ENCODE assay signal across 8 cellular contexts in genomic region chr4:169009281-169010124, GRCh38. TPM values are rescaled to one million over a fixed set of nuclear protein-coding genes. Genes with fewer than 3 reads are reported as not detected.
DNase-seq lines count a peak whose midpoint lies in the region; ATAC-seq and TF ChIP-seq lines count a peak whose summit lies in the region.

No MANE protein-coding gene starts in this region.

- no peaks in the 10 kb centered on the region for H4K20me1 ChIP-seq in PC-3 (ENCODE audit: low read length)

- peak overlapping the region; percentile 98 for H3K27ac ChIP-seq in PC-3 (ENCODE audit: low read length)
- H3K27ac ChIP-seq in suprapubic skin, result peak overlapping the region; percentile 94

- peak; percentile 25 for ATAC-seq in GM19397 (IDR thresholded peaks at IDR 0.05; ENCODE audit: unreplicated experiment)
- ATAC-seq in HG03521 (IDR thresholded peaks at IDR 0.05; ENCODE audit: unreplicated experiment), result peak; percentile 25
- ATAC-seq in PC-3, result peak; percentile 34

- no peaks in the 10 kb centered on the region for H3K9me3 Mint-ChIP-seq in activated T-helper 2 cell treated with anti-CD3 and anti-CD28 coated beads, Interferon-gamma antibody, Interleukin-2, Interleukin-4, amounts not matched to agents 10 μg/mL and 5 μg/mL and 100 μg/mL, durations not matched to agents 14 hours and 24 hours and 36 hours

- WGBS in suprapubic skin, result under 1% methylated on average over 40 of the region's 44 CpGs

- H2AFZ ChIP-seq in PC-3 (ENCODE audit: low read length) (peak overlapping the region; percentile 71), neuron (ENCODE audit: low read depth, low read length) (peak overlapping the region; percentile 39)

- H3K4me2 ChIP-seq in PC-3 (ENCODE audit: low read length), result peak overlapping the region; percentile 96

- H3K36me3 ChIP-seq in PC-3 (ENCODE audit: low read depth, low read length) (peaks cover 5% of the 10 kb centered on the region; the same call in 1 of the 2 replicates), neuron (ENCODE audit: insufficient read depth, low read length) (peaks cover 17% of the 10 kb centered on the region), suprapubic skin (peaks cover 2% of the 10 kb centered on the region)

- H3K9ac ChIP-seq in PC-3 (ENCODE audit: low read length), result peak overlapping the region; percentile 98

- TF ChIP-seq POLR2A in suprapubic skin (IDR thresholded peaks at IDR 0.05), result no peak

- peaks cover 79% of the 10 kb centered on the region for H3K4me1 ChIP-seq in PC-3 (ENCODE audit: insufficient read depth, low read length)
- H3K4me1 ChIP-seq in neuron (ENCODE audit: insufficient read depth, low read length), result peaks cover 17% of the 10 kb centered on the region
- peaks cover 46% of the 10 kb centered on the region for H3K4me1 ChIP-seq in suprapubic skin

- H3K27me3 Mint-ChIP-seq in activated T-helper 2 cell treated with anti-CD3 and anti-CD28 coated beads, Interferon-gamma antibody, Interleukin-2, Interleukin-4, amounts not matched to agents 10 μg/mL and 5 μg/mL and 100 μg/mL, durations not matched to agents 14 hours and 24 hours and 36 hours (ENCODE audit: low read depth), result peaks cover 6% of the 10 kb centered on the region

- POLR2A ChIA-PET in PC-3 (lab: Charles Lee; ENCODE audit: unreplicated experiment), result interaction anchor here (0.7 to 1.0 kb wide), 5 partner anchors 58 to 354 kb away, joined by 4 to 13 read pairs (median 8); no protein-coding TSS in a partner anchor

- no peaks in the 10 kb centered on the region for H3K9me2 ChIP-seq in PC-3 (replicated peaks; ENCODE audit: low read length)

- DNase-seq in CD1c-positive myeloid dendritic cell (ENCODE audit: extremely low spot score) (peak; percentile 48), PC-3 (peak; percentile 67), foreskin melanocyte (peak; percentile 67), suprapubic skin (ENCODE audit: low spot score in 2 of 2) (peak; percentile 79 to 83)
- peak; percentile 57 for DNase-seq in activated T-helper 2 cell treated with anti-CD3 and anti-CD28 coated beads, Interferon-gamma antibody, Interleukin-2, Interleukin-4, amounts not matched to agents 10 μg/mL and 5 μg/mL and 100 μg/mL, durations not matched to agents 14 hours and 24 hours and 36 hours (ENCODE audit: low spot score)

- H3F3A ChIP-seq in PC-3 (ENCODE audit: low read length, unreplicated experiment), result peaks cover 4% of the 10 kb centered on the region

- H3K4me3 ChIP-seq in PC-3 (ENCODE audit: low read length), result peak overlapping the region; percentile 87
- H3K4me3 ChIP-seq in neuron (ENCODE audit: low read length), result peak overlapping the region; percentile 77
- H3K4me3 ChIP-seq in suprapubic skin, result peak overlapping the region; percentile 66

- no peak for TF ChIP-seq EP300 in suprapubic skin (IDR thresholded peaks at IDR 0.05)

- H3K27me3 ChIP-seq in PC-3 (ENCODE audit: low read length), result no peaks in the 10 kb centered on the region
- no peaks in the 10 kb centered on the region for H3K27me3 ChIP-seq in neuron (ENCODE audit: insufficient read depth, low read length)
- no peaks in the 10 kb centered on the region for H3K27me3 ChIP-seq in suprapubic skin

- CTCF ChIA-PET in PC-3 (lab: Charles Lee), result interaction anchor here (0.7 to 0.8 kb wide), 3 partner anchors 61 to 161 kb away, joined by 4 to 10 read pairs (median 6); no protein-coding TSS in a partner anchor

- peak overlapping the region; percentile 94 for H3K4me3 Mint-ChIP-seq in activated T-helper 2 cell treated with anti-CD3 and anti-CD28 coated beads, Interferon-gamma antibody, Interleukin-2, Interleukin-4, amounts not matched to agents 10 μg/mL and 5 μg/mL and 100 μg/mL, durations not matched to agents 14 hours and 24 hours and 36 hours (ENCODE audit: low read depth)

- peaks cover 10% of the 10 kb centered on the region for H3K36me3 Mint-ChIP-seq in activated T-helper 2 cell treated with anti-CD3 and anti-CD28 coated beads, Interferon-gamma antibody, Interleukin-2, Interleukin-4, amounts not matched to agents 10 μg/mL and 5 μg/mL and 100 μg/mL, durations not matched to agents 14 hours and 24 hours and 36 hours (ENCODE audit: low read depth)

- H3K9me3 ChIP-seq in PC-3 (ENCODE audit: low read length) (no peaks in the 10 kb centered on the region), neuron (ENCODE audit: low read length) (no peaks in the 10 kb centered on the region), suprapubic skin (no peaks in the 10 kb centered on the region)

- TF ChIP-seq CTCF in PC-3 (conservative IDR thresholded peaks at IDR 0.05; ENCODE audit: low read depth, low read length), result no peak
- TF ChIP-seq CTCF in suprapubic skin (IDR thresholded peaks at IDR 0.05), result no peak

- peaks cover 77% of the 10 kb centered on the region for H3K79me2 ChIP-seq in PC-3 (ENCODE audit: low read length)

- H3K4me1 Mint-ChIP-seq in activated T-helper 2 cell treated with anti-CD3 and anti-CD28 coated beads, Interferon-gamma antibody, Interleukin-2, Interleukin-4, amounts not matched to agents 10 μg/mL and 5 μg/mL and 100 μg/mL, durations not matched to agents 14 hours and 24 hours and 36 hours (ENCODE audit: low read depth), result peaks cover 33% of the 10 kb centered on the region

- TSS peak; percentile 78 for BruUV-seq in PC-3 (replicated peaks; lab: Mats Ljungman, UMichigan)

- intact Hi-C loops in PC-3 (cut with micrococcal nuclease), result loop anchor here (1.0 to 5.0 kb wide), 4 partner anchors 61 to 258 kb away; no protein-coding TSS in a partner anchor
- intact Hi-C loops in activated T-helper 2 cell treated with anti-CD3 and anti-CD28 coated beads, Interferon-gamma antibody, Interleukin-2, Interleukin-4, amounts not matched to agents 10 μg/mL and 5 μg/mL and 100 μg/mL, durations not matched to agents 14 hours and 24 hours and 36 hours (cut with micrococcal nuclease), result loop anchor here (1.0 to 10.0 kb wide), 8 partner anchors 37 to 1018 kb away; partner anchors contain the start of genes DDX60, NEK1 and SH3RF1

- H3K27ac Mint-ChIP-seq in activated T-helper 2 cell treated with anti-CD3 and anti-CD28 coated beads, Interferon-gamma antibody, Interleukin-2, Interleukin-4, amounts not matched to agents 10 μg/mL and 5 μg/mL and 100 μg/mL, durations not matched to agents 14 hours and 24 hours and 36 hours, result peak overlapping the region; percentile 94

RNA-seq across cellular contexts. Expression of gene CBR4, which starts 0.6 kb away (rescaled TPM):
- total RNA-seq in PC-3 (2014; rRNA removed), result 7.4 and 12.6 TPM in 2 replicates
- total RNA-seq in activated T-helper 2 cell treated with anti-CD3 and anti-CD28 coated beads, Interferon-gamma antibody, Interleukin-2, Interleukin-4, amounts not matched to agents 10 μg/mL and 5 μg/mL and 100 μg/mL, durations not matched to agents 14 hours and 24 hours and 36 hours, result 17.8 and 21.6 TPM in 2 replicates
- 10 to 100 TPM; 14.4 to 42.2 (median 19.5) TPM for total RNA-seq in suprapubic skin

Comparison
In these comparisons a context has a peak if more than half of its experiments do, and no peak if none do; other contexts are left out.
1. Peak in every context shown above with its lines: DNase-seq, ATAC-seq, H3K4me3 ChIP-seq and H3K27ac ChIP-seq.